ENCODE assay signal across 1 cellular context in the genomic region with DNA sequence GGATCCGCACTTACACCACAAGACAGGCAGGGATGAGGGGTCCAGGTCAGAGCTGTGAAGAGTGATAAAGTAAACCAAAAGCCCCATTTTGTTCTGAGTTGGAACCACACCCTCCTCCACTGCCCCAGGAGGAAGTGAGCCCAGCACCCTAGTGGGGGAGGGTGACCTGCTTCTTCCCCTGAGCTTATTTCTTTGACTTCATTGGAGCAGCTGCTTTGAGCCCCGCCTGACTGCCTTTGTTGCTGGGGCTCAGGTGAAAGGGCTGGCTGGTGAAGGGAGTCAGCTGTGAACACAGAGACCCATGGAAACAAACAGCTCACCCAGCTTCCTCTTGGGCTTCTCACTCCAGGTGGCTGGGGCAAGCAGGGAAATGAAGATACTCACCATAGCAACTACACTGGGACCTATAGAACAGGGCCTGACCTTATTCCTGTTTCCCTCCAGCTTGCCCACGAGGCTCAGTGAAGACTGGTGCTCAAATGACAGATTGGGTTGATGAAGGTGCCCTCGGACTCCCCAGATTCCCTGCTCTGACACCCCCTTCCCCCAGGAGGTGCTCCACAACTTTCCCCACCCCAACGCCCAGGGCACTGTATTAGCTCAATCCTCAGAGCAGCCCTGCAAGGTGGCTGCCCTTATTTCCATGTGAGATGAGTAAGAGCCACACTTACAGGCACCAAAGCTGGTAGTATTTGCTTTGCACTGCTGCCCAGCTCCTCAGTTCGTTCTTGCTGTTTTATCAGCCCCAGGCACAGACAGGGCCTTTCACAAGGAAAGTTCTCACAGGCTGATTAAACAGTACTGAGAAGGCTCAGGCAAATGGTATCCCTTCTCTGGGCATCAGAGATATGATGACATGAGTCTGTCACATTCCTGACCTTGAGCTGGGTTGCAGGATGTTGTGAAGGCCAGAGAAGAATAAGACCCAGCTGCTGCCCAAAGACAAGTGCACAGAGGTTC.
TF ChIP-seq lines count a peak whose summit lies in the region.

No MANE protein-coding gene starts in this region.

TF ChIP-seq in GM12878, 131 proteins besides CTCF, POLR2A, EP300 and RAD21 (continues in another document):
- 0 out of 2 replicates have a peak, but pooled peaks have one; percentile 21 for TF ChIP-seq DPF2 (IDR thresholded peaks at IDR 0.05)
- TF ChIP-seq, protein P1, sequence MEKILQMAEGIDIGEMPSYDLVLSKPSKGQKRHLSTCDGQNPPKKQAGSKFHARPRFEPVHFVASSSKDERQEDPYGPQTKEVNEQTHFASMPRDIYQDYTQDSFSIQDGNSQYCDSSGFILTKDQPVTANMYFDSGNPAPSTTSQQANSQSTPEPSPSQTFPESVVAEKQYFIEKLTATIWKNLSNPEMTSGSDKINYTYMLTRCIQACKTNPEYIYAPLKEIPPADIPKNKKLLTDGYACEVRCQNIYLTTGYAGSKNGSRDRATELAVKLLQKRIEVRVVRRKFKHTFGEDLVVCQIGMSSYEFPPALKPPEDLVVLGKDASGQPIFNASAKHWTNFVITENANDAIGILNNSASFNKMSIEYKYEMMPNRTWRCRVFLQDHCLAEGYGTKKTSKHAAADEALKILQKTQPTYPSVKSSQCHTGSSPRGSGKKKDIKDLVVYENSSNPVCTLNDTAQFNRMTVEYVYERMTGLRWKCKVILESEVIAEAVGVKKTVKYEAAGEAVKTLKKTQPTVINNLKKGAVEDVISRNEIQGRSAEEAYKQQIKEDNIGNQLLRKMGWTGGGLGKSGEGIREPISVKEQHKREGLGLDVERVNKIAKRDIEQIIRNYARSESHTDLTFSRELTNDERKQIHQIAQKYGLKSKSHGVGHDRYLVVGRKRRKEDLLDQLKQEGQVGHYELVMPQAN (conservative IDR thresholded peaks at IDR 0.05) = peak; percentile 65
- TF ChIP-seq SMAD5 (IDR thresholded peaks at IDR 0.05; ENCODE audit: low read depth) = 0 out of 2 replicates have a peak, but pooled peaks have one; percentile 9
- TF ChIP-seq JUNB (IDR thresholded peaks at IDR 0.05) = 0 out of 2 replicates have a peak, but pooled peaks have one; percentile 18
- TF ChIP-seq, protein P2, sequence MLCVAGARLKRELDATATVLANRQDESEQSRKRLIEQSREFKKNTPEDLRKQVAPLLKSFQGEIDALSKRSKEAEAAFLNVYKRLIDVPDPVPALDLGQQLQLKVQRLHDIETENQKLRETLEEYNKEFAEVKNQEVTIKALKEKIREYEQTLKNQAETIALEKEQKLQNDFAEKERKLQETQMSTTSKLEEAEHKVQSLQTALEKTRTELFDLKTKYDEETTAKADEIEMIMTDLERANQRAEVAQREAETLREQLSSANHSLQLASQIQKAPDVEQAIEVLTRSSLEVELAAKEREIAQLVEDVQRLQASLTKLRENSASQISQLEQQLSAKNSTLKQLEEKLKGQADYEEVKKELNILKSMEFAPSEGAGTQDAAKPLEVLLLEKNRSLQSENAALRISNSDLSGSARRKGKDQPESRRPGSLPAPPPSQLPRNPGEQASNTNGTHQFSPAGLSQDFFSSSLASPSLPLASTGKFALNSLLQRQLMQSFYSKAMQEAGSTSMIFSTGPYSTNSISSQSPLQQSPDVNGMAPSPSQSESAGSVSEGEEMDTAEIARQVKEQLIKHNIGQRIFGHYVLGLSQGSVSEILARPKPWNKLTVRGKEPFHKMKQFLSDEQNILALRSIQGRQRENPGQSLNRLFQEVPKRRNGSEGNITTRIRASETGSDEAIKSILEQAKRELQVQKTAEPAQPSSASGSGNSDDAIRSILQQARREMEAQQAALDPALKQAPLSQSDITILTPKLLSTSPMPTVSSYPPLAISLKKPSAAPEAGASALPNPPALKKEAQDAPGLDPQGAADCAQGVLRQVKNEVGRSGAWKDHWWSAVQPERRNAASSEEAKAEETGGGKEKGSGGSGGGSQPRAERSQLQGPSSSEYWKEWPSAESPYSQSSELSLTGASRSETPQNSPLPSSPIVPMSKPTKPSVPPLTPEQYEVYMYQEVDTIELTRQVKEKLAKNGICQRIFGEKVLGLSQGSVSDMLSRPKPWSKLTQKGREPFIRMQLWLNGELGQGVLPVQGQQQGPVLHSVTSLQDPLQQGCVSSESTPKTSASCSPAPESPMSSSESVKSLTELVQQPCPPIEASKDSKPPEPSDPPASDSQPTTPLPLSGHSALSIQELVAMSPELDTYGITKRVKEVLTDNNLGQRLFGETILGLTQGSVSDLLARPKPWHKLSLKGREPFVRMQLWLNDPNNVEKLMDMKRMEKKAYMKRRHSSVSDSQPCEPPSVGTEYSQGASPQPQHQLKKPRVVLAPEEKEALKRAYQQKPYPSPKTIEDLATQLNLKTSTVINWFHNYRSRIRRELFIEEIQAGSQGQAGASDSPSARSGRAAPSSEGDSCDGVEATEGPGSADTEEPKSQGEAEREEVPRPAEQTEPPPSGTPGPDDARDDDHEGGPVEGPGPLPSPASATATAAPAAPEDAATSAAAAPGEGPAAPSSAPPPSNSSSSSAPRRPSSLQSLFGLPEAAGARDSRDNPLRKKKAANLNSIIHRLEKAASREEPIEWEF (IDR thresholded peaks at IDR 0.05; ENCODE audit: insufficient replicate concordance, low read depth, low read length) = peak; percentile 75
- TF ChIP-seq JUND (IDR thresholded peaks at IDR 0.05; ENCODE audit: low read depth, low read length) = no peak
- TF ChIP-seq, protein P3, sequence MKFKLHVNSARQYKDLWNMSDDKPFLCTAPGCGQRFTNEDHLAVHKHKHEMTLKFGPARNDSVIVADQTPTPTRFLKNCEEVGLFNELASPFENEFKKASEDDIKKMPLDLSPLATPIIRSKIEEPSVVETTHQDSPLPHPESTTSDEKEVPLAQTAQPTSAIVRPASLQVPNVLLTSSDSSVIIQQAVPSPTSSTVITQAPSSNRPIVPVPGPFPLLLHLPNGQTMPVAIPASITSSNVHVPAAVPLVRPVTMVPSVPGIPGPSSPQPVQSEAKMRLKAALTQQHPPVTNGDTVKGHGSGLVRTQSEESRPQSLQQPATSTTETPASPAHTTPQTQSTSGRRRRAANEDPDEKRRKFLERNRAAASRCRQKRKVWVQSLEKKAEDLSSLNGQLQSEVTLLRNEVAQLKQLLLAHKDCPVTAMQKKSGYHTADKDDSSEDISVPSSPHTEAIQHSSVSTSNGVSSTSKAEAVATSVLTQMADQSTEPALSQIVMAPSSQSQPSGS (IDR thresholded peaks at IDR 0.05; ENCODE audit: low read length) = no peak; the same call in 1 of the 2 replicates
- peak; percentile 84 for TF ChIP-seq IRF4 (IDR thresholded peaks at IDR 0.05; ENCODE audit: low read depth, low read length)
- no peak for TF ChIP-seq RBBP5 (conservative IDR thresholded peaks at IDR 0.05)
- TF ChIP-seq TCF7 (IDR thresholded peaks at IDR 0.05; ENCODE audit: borderline replicate concordance) = no peak
- peak; percentile 91 for TF ChIP-seq RFX5 (IDR thresholded peaks at IDR 0.05; ENCODE audit: low read depth, low read length)
- 0 out of 2 replicates have a peak, but pooled peaks have one; percentile 68 for TF ChIP-seq SIN3A (IDR thresholded peaks at IDR 0.05; ENCODE audit: low read depth, low read length)
- peak; percentile 62; the same call in 1 of the 2 replicates for TF ChIP-seq TAF1 (IDR thresholded peaks at IDR 0.05; ENCODE audit: borderline replicate concordance, low read depth, low read length)
- TF ChIP-seq MXI1 (IDR thresholded peaks at IDR 0.05; ENCODE audit: low read depth, low read length) = peak; percentile 82
- TF ChIP-seq, protein P4, sequence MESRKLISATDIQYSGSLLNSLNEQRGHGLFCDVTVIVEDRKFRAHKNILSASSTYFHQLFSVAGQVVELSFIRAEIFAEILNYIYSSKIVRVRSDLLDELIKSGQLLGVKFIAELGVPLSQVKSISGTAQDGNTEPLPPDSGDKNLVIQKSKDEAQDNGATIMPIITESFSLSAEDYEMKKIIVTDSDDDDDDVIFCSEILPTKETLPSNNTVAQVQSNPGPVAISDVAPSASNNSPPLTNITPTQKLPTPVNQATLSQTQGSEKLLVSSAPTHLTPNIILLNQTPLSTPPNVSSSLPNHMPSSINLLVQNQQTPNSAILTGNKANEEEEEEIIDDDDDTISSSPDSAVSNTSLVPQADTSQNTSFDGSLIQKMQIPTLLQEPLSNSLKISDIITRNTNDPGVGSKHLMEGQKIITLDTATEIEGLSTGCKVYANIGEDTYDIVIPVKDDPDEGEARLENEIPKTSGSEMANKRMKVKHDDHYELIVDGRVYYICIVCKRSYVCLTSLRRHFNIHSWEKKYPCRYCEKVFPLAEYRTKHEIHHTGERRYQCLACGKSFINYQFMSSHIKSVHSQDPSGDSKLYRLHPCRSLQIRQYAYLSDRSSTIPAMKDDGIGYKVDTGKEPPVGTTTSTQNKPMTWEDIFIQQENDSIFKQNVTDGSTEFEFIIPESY (IDR thresholded peaks at IDR 0.05) = no peak
- TF ChIP-seq SP1 (IDR thresholded peaks at IDR 0.05; ENCODE audit: low read depth, low read length) = peak; percentile 55
- TF ChIP-seq, protein P5, sequence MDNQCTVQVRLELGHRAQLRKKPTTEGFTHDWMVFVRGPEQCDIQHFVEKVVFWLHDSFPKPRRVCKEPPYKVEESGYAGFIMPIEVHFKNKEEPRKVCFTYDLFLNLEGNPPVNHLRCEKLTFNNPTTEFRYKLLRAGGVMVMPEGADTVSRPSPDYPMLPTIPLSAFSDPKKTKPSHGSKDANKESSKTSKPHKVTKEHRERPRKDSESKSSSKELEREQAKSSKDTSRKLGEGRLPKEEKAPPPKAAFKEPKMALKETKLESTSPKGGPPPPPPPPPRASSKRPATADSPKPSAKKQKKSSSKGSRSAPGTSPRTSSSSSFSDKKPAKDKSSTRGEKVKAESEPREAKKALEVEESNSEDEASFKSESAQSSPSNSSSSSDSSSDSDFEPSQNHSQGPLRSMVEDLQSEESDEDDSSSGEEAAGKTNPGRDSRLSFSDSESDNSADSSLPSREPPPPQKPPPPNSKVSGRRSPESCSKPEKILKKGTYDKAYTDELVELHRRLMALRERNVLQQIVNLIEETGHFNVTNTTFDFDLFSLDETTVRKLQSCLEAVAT (IDR thresholded peaks at IDR 0.05) = 0 out of 2 replicates have a peak, but pooled peaks have one; percentile 15
- TF ChIP-seq ZNF217 (IDR thresholded peaks at IDR 0.05) = no peak
- TF ChIP-seq CHD1 (IDR thresholded peaks at IDR 0.05; ENCODE audit: low read depth, low read length) = 0 out of 2 replicates have a peak, but pooled peaks have one; percentile 32
- TF ChIP-seq ETV6 (conservative IDR thresholded peaks at IDR 0.05 in 1 of 2, IDR thresholded peaks at IDR 0.05 in 1 of 2; ENCODE audit: borderline replicate concordance in 1 of 2, low read depth in 1 of 2) = peak in 1 of 2 experiments; percentile 51; a peak in 1 of 4 replicates
- peak; percentile 95 for TF ChIP-seq SPI1 (IDR thresholded peaks at IDR 0.05; ENCODE audit: borderline replicate concordance, insufficient read depth, low read depth, low read length)
- 0 out of 2 replicates have a peak, but pooled peaks have one; percentile 71 for TF ChIP-seq CREB1 (IDR thresholded peaks at IDR 0.05; ENCODE audit: low read depth)
- no peak for TF ChIP-seq BRCA1 (IDR thresholded peaks at IDR 0.05; ENCODE audit: low read depth, low read length)
- peak; percentile 70 for TF ChIP-seq NR2F1 (conservative IDR thresholded peaks at IDR 0.05)
- TF ChIP-seq, protein P6, sequence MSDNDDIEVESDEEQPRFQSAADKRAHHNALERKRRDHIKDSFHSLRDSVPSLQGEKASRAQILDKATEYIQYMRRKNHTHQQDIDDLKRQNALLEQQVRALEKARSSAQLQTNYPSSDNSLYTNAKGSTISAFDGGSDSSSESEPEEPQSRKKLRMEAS (IDR thresholded peaks at IDR 0.05; ENCODE audit: low read depth, low read length) = 0 out of 2 replicates have a peak, but pooled peaks have one; percentile 1
- TF ChIP-seq NBN (IDR thresholded peaks at IDR 0.05) = peak; percentile 78; the same call in 1 of the 2 replicates
- TF ChIP-seq GATAD2B (conservative IDR thresholded peaks at IDR 0.05; ENCODE audit: low read depth) = 0 out of 2 replicates have a peak, but pooled peaks have one; percentile 49
- peak; percentile 49; the same call in 1 of the 2 replicates for TF ChIP-seq MEF2A (IDR thresholded peaks at IDR 0.05; ENCODE audit: insufficient read depth, low read depth, low read length)
- TF ChIP-seq EGR1 (IDR thresholded peaks at IDR 0.05; ENCODE audit: borderline replicate concordance in 1 of 2, low read depth in 2 of 2, low read length in 2 of 2) = 0 out of 3 replicates have a peak, but pooled peaks of 1 of the 2 experiments have one; percentile 10
- TF ChIP-seq, protein P7, sequence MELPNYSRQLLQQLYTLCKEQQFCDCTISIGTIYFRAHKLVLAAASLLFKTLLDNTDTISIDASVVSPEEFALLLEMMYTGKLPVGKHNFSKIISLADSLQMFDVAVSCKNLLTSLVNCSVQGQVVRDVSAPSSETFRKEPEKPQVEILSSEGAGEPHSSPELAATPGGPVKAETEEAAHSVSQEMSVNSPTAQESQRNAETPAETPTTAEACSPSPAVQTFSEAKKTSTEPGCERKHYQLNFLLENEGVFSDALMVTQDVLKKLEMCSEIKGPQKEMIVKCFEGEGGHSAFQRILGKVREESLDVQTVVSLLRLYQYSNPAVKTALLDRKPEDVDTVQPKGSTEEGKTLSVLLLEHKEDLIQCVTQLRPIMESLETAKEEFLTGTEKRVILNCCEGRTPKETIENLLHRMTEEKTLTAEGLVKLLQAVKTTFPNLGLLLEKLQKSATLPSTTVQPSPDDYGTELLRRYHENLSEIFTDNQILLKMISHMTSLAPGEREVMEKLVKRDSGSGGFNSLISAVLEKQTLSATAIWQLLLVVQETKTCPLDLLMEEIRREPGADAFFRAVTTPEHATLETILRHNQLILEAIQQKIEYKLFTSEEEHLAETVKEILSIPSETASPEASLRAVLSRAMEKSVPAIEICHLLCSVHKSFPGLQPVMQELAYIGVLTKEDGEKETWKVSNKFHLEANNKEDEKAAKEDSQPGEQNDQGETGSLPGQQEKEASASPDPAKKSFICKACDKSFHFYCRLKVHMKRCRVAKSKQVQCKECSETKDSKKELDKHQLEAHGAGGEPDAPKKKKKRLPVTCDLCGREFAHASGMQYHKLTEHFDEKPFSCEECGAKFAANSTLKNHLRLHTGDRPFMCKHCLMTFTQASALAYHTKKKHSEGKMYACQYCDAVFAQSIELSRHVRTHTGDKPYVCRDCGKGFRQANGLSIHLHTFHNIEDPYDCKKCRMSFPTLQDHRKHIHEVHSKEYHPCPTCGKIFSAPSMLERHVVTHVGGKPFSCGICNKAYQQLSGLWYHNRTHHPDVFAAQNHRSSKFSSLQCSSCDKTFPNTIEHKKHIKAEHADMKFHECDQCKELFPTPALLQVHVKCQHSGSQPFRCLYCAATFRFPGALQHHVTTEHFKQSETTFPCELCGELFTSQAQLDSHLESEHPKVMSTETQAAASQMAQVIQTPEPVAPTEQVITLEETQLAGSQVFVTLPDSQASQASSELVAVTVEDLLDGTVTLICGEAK (IDR thresholded peaks at IDR 0.05; ENCODE audit: borderline replicate concordance) = no peak
- TF ChIP-seq TCF3 (IDR thresholded peaks at IDR 0.05; ENCODE audit: borderline replicate concordance, insufficient read depth, low read depth, low read length) = peak; percentile 68; the same call in 1 of the 2 replicates
- TF ChIP-seq, protein P8, sequence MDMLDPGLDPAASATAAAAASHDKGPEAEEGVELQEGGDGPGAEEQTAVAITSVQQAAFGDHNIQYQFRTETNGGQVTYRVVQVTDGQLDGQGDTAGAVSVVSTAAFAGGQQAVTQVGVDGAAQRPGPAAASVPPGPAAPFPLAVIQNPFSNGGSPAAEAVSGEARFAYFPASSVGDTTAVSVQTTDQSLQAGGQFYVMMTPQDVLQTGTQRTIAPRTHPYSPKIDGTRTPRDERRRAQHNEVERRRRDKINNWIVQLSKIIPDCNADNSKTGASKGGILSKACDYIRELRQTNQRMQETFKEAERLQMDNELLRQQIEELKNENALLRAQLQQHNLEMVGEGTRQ (IDR thresholded peaks at IDR 0.05; ENCODE audit: borderline replicate concordance, low read depth, low read length) = no peak
- TF ChIP-seq CHD2 (IDR thresholded peaks at IDR 0.05; ENCODE audit: borderline replicate concordance, low read depth, low read length) = peak; percentile 93
- TF ChIP-seq KLF5 (IDR thresholded peaks at IDR 0.05; ENCODE audit: partially characterized antibody) = no peak
- peak; percentile 63 for TF ChIP-seq ATF7 (IDR thresholded peaks at IDR 0.05; ENCODE audit: low read depth)
- no peak for TF ChIP-seq HCFC1 (IDR thresholded peaks at IDR 0.05; ENCODE audit: low read length)
- TF ChIP-seq RUNX3 (IDR thresholded peaks at IDR 0.05; ENCODE audit: low read length) = peak; percentile 51
